ENCODE assay signal across 8 cellular contexts in the genomic region with DNA sequence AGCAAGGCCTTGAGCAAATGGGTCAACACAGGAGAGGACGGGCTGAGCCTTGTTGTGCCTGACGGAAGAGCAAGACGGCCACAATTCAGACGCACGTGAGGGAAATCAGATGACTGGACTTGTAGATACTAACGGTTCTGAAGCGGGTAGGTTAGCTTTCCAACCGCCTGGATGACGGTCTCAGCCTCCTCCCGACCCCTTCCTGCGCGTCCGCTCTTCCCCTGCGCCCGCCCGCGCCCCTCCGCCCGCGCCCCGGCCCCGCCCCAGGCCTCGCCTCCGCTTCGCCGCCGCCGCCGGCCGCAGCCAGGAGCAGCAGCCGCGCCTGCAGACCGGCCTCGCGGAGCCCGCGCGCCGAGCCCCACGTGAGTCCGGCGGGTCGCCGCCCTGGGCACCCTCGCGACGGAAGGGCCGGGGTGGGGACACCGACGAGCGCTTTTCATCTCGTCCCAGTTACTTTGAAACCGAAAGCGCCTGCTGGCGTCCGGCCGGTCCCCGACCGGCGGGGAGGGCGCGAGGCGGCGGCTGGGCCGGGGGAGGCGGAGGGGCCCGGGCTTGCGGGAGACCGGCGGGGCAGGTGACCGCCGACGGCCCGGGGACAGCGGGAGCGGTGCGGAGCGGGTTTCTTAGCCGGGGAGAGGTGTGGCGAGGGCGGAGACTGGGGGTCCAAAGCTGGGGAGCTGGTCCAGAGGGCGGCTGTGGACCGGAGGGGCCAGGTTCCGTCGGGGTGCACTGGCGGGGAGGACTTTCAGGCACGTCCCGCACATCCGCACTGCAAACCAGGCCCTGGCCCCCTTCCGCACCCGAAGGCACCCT. TPM values are rescaled to one million over a fixed set of nuclear protein-coding genes. Genes with fewer than 3 reads are reported as not detected.
DNase-seq lines count a peak whose midpoint lies in the region; ATAC-seq and TF ChIP-seq lines count a peak whose summit lies in the region.

TSS of gene TRAF5 (plus strand) at position 306 of the 813 bp plus-strand sequence. CDS start 26,407 bp downstream, outside the sequence.

- H3K27ac Mint-ChIP-seq in naive thymus-derived CD4-positive, alpha-beta T cell: peak within 1 kb of the TSS; percentile 94 to 99 (median 97)

- H3K4me1 Mint-ChIP-seq in naive thymus-derived CD4-positive, alpha-beta T cell: peaks cover 52 to 73% (median 65%) of the 10 kb centered on the region in 7 donors

- peaks cover 21 to 51% of the 10 kb centered on the region in 2 donors for H3K4me1 ChIP-seq in naive thymus-derived CD4-positive, alpha-beta T cell (ENCODE audit: control insufficient read depth in 2 of 2, insufficient read depth in 2 of 2, low read length in 2 of 2)
- H3K4me1 ChIP-seq in tibial artery: peaks cover 0 to 52% (median 38%) of the 10 kb centered on the region in 4 donors

- peaks cover 0 to 26% (median 0%) of the 10 kb centered on the region in 5 donors for H3K36me3 Mint-ChIP-seq in naive thymus-derived CD4-positive, alpha-beta T cell

- peak within 1 kb of the TSS; percentile 72 for H3K4me3 ChIP-seq in naive thymus-derived CD4-positive, alpha-beta T cell (ENCODE audit: low read length)
- peak within 1 kb of the TSS; percentile 75 to 82 for H3K4me3 ChIP-seq in tibial artery

- no peaks in the 10 kb centered on the region for H3K36me3 ChIP-seq in naive thymus-derived CD4-positive, alpha-beta T cell (ENCODE audit: control insufficient read depth in 2 of 3, insufficient read depth in 3 of 3, low read length in 3 of 3)
- H3K36me3 ChIP-seq in tibial artery: no peaks in the 10 kb centered on the region

- no peak for TF ChIP-seq CTCF in tibial artery (IDR thresholded peaks at IDR 0.05)

- ATAC-seq in HG02610 (IDR thresholded peaks at IDR 0.05; ENCODE audit: unreplicated experiment): peak; percentile 31
- peak; percentile 59 for ATAC-seq in naive thymus-derived CD4-positive, alpha-beta T cell

- H3K9me3 ChIP-seq in naive thymus-derived CD4-positive, alpha-beta T cell (ENCODE audit: control insufficient read depth in 2 of 3, low read length in 3 of 3): no peaks in the 10 kb centered on the region
- no peaks in the 10 kb centered on the region for H3K9me3 ChIP-seq in tibial artery

- H3K9me3 Mint-ChIP-seq in naive thymus-derived CD4-positive, alpha-beta T cell: peaks cover 0 to 2% (median 0%) of the 10 kb centered on the region in 11 donors

- H3K4me3 Mint-ChIP-seq in naive thymus-derived CD4-positive, alpha-beta T cell: peak within 1 kb of the TSS; percentile 90 to 98 (median 97)

- POLR2A ChIA-PET in naive thymus-derived CD4-positive, alpha-beta T cell (lab: Charles Lee): interaction anchor here (0.6 to 5.5 kb wide), 7 partner anchors 11 to 863 kb away, joined by 3 to 49 read pairs (median 5); no protein-coding TSS in a partner anchor

- no peaks in the 10 kb centered on the region for H3K27me3 ChIP-seq in naive thymus-derived CD4-positive, alpha-beta T cell (ENCODE audit: control insufficient read depth in 2 of 2, insufficient read depth in 2 of 2, low read length in 2 of 2)
- no peaks in the 10 kb centered on the region for H3K27me3 ChIP-seq in tibial artery

- no peaks in the 10 kb centered on the region for H3K27me3 Mint-ChIP-seq in naive thymus-derived CD4-positive, alpha-beta T cell

- peak; percentile 62 for DNase-seq in NCI-H1436 (lab: John Stamatoyannopoulos, UW)
- no peak for DNase-seq in NCI-H1436 treated with DMSO at 0.1 percent for 48 hours (lab: John Stamatoyannopoulos, UW)
- DNase-seq in NCI-H460 (ENCODE audit: extremely low read depth, low read depth): peak; percentile 40
- DNase-seq in activated T-cell treated with anti-CD3 and anti-CD28 coated beads for 48 hours (ENCODE audit: low read depth): peak; percentile 57
- DNase-seq in fibroblast of gingiva (ENCODE audit: low read depth): peak; percentile 47
- DNase-seq in naive thymus-derived CD4-positive, alpha-beta T cell: peak in 8 of 9 donors; percentile 22 to 76 (median 42)
- peak; percentile 49 to 76 for DNase-seq in tibial artery

- CTCF ChIA-PET in naive thymus-derived CD4-positive, alpha-beta T cell (lab: Charles Lee): interaction anchor here (0.6 to 9.8 kb wide), 10 partner anchors 8 to 188 kb away, joined by 3 to 82 read pairs (median 4); no protein-coding TSS in a partner anchor

- intact Hi-C loops in naive thymus-derived CD4-positive, alpha-beta T cell (cut with micrococcal nuclease): loop anchor here (1.0 to 10.0 kb wide), 9 partner anchors 9 to 742 kb away; partner anchors contain the start of genes RCOR3 (in 2 of the 2), SLC30A1 (in 2 of the 2) and LPGAT1 (in 1 of the 2)
- intact Hi-C loops in tibial artery (cut with DNase I; ENCODE audit: low total_unique reads): loop anchor here (5.0 to 10.0 kb wide), 3 partner anchors 186 to 328 kb away; no protein-coding TSS in a partner anchor

- H3K27ac ChIP-seq in naive thymus-derived CD4-positive, alpha-beta T cell (ENCODE audit: low read depth, low read length): peak within 1 kb of the TSS; percentile 82
- peak within 1 kb of the TSS; percentile 95 to 97 for H3K27ac ChIP-seq in tibial artery

RNA-seq across cellular contexts. Expression of gene TRAF5, which starts in this region (rescaled TPM):
- total RNA-seq in NCI-H460 (2014; rRNA removed; shearing (Covaris generic)): 12.3 and 15.1 TPM in 2 replicates
- polyA plus RNA-seq in NCI-H460 (2014; cell fraction: nucleus; rRNA removed): 46.7 and 51.3 TPM in 2 replicates
- 10 to 100 TPM; 36.2 to 72.2 (median 55.8) TPM for total RNA-seq in naive thymus-derived CD4-positive, alpha-beta T cell
- polyA plus RNA-seq in naive thymus-derived CD4-positive, alpha-beta T cell: 10 to 100 TPM; 19.1 to 29.0 TPM
